In the genomic region with DNA sequence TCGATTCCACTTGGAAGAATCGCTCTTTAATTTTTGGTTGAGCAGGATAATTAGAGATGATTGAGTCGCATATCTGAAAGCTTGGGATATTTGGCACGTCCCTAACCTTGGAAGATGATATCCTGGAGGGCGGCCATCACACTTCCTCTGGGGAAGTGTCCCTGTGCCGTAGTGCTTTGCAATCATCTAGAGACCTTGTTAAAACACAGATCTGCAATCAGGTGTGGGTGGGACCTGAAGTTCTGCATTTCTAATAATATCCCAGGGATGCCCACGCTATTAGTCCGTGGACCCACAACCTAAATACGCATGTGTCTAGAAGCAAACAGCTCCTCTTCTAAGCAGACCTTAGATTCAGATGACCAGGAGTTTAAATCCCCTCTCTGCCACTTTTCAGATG, we compare ENCODE assay signal across 29 cellular contexts. TPM values are rescaled to one million over a fixed set of nuclear protein-coding genes. Genes with fewer than 3 reads are reported as not detected.
DNase-seq lines count a peak whose midpoint lies in the region; ATAC-seq and TF ChIP-seq lines count a peak whose summit lies in the region.
"Had no signal": no experiment of that assay in that cellular context is flagged by ENCODE, and none has a peak within 500 bp of the region (broad histone marks: within the 10 kb centered on the region; RNA-seq: fewer than 3 reads in every experiment).

No MANE protein-coding gene starts in this region.

- H3K4me1 ChIP-seq in heart right ventricle (peaks cover 0 to 70% (median 48%) of the 10 kb centered on the region in 9 donors), right atrium auricular region (peaks cover 0 to 29% of the 10 kb centered on the region in 2 donors), suprapubic skin (peaks cover 36% of the 10 kb centered on the region)
- H3K4me1 ChIP-seq: colonic mucosa, testis had no signal

- 45 to 52% methylated on average over 9 of the region's 9 CpGs for WGBS in heart right ventricle, 2 donors
- 78% methylated on average over 9 of the region's 9 CpGs for WGBS in suprapubic skin

- intact Hi-C loops in heart right ventricle (cut with DNase I) = loop anchor here in 4 of 10 donors (5.0 to 10.0 kb wide), 4 partner anchors 57 to 667 kb away; no protein-coding TSS in a partner anchor

- TF ChIP-seq CTCF in heart right ventricle (IDR thresholded peaks at IDR 0.05) (no peak), right atrium auricular region (IDR thresholded peaks at IDR 0.05) (no peak), SU-DHL-6 (IDR thresholded peaks at IDR 0.05; ENCODE audit: insufficient read depth, low read length, poor library complexity, severe bottlenecking) (no peak), suprapubic skin (IDR thresholded peaks at IDR 0.05) (no peak), GM13977 (IDR thresholded peaks at IDR 0.05; ENCODE audit: extremely low read depth, insufficient read depth, missing control alignments) (no peak)

- no peak for TF ChIP-seq EP300 in suprapubic skin (IDR thresholded peaks at IDR 0.05)

- peaks cover 28% of the 10 kb centered on the region for H4K20me1 ChIP-seq in SU-DHL-6 (ENCODE audit: low read depth, low read length)

- H3K27ac ChIP-seq in heart right ventricle (peak overlapping the region in 8 of 10 donors; percentile 14 to 80 (median 54)), right atrium auricular region (peak overlapping the region in 1 of 2 donors; percentile 4), SU-DHL-6 (ENCODE audit: low read depth, low read length) (peak overlapping the region; percentile 53; the same call in 1 of the 2 replicates), suprapubic skin (peak overlapping the region; percentile 4)
- H3K27ac ChIP-seq: colonic mucosa, KMS-11, lower lobe of right lung, Peyer's patch, testis, VCaP had no signal

- TF ChIP-seq POLR2A in suprapubic skin (IDR thresholded peaks at IDR 0.05) = no peak

- no peak overlapping the region for H2AFZ ChIP-seq in SU-DHL-6 (ENCODE audit: low read depth, low read length, severe bottlenecking)

- H3K36me3 ChIP-seq in heart right ventricle = no peaks in the 10 kb centered on the region
- no peaks in the 10 kb centered on the region for H3K36me3 ChIP-seq in right atrium auricular region
- H3K36me3 ChIP-seq in SU-DHL-6 (ENCODE audit: low read length) = no peaks in the 10 kb centered on the region
- H3K36me3 ChIP-seq in suprapubic skin = no peaks in the 10 kb centered on the region
- H3K36me3 ChIP-seq: colonic mucosa, lower lobe of right lung, Peyer's patch, uterus had no signal

- peak overlapping the region in 1 of 10 donors; percentile 7 for H3K4me3 ChIP-seq in heart right ventricle
- no peak overlapping the region for H3K4me3 ChIP-seq in right atrium auricular region
- no peak overlapping the region for H3K4me3 ChIP-seq in SU-DHL-6 (ENCODE audit: insufficient read depth, low read length, poor library complexity, severe bottlenecking)
- H3K4me3 ChIP-seq in suprapubic skin = no peak overlapping the region
- H3K4me3 ChIP-seq: colonic mucosa, lower lobe of right lung, Peyer's patch, testis, uterus had no signal

- peak overlapping the region; percentile 57 for H3K4me2 ChIP-seq in SU-DHL-6 (ENCODE audit: low read depth, low read length, poor library complexity, severe bottlenecking)
- H3K4me2 ChIP-seq: KMS-11 had no signal

- no peaks in the 10 kb centered on the region for H3K9me3 ChIP-seq in heart right ventricle
- no peaks in the 10 kb centered on the region for H3K9me3 ChIP-seq in right atrium auricular region
- no peaks in the 10 kb centered on the region for H3K9me3 ChIP-seq in SU-DHL-6 (ENCODE audit: insufficient read depth, low read length)
- H3K9me3 ChIP-seq in suprapubic skin = no peaks in the 10 kb centered on the region
- H3K9me3 ChIP-seq: colonic mucosa, lower lobe of right lung, Peyer's patch, testis, uterus had no signal

- H3F3A ChIP-seq in SU-DHL-6 (ENCODE audit: insufficient read depth) = peaks cover 27% of the 10 kb centered on the region

- peak in 6 of 8 donors; percentile 9 to 62 (median 51) for ATAC-seq in heart right ventricle
- ATAC-seq in HG03520 (IDR thresholded peaks at IDR 0.05; ENCODE audit: unreplicated experiment) = no peak
- ATAC-seq: lower lobe of right lung, natural killer cell had no signal

- no peak overlapping the region for H3K9ac ChIP-seq in SU-DHL-6 (ENCODE audit: low read length)
- H3K9ac ChIP-seq: KMS-11 had no signal

- DNase-seq in heart right ventricle (no peak), right atrium auricular region (ENCODE audit: low spot score) (no peak), germinal center (ENCODE audit: low spot score) (peak; percentile 48), suprapubic skin (ENCODE audit: low spot score in 2 of 2) (no peak), globus pallidus (ENCODE audit: low spot score) (no peak), GM13977 (ENCODE audit: low spot score) (no peak)
- DNase-seq: activated CD4-positive, alpha-beta T cell treated with anti-CD3 and anti-CD28 coated beads for 48 hours; activated gamma-delta T cell; activated T-cell treated with anti-CD3 and anti-CD28 coated beads, Interleukin-2, amount 50 U/mL, for 24 hours; AML-193; CD4-positive, alpha-beta memory T cell; colonic mucosa; effector memory CD4-positive, alpha-beta T cell; erythroblast; lower lobe of right lung; MM.1S; natural killer cell; NCI-H2029 treated with DMSO at 0.1 percent for 48 hours; NCI-H69; nucleus accumbens; Peyer's patch; stimulated activated naive CD4-positive, alpha-beta T cell; T1000; testis; uterus had no signal

- in situ Hi-C loops in GM13977 (cut with MboI; ENCODE audit: low pct_unique_long_range_greater_than_20kb, low sequenced_read_pairs, unreplicated experiment) = no loop called here

- no peaks in the 10 kb centered on the region for H3K9me2 ChIP-seq in SU-DHL-6 (replicated peaks; ENCODE audit: insufficient read depth, low read length)

- H3K27me3 ChIP-seq in heart right ventricle (no peaks in the 10 kb centered on the region), right atrium auricular region (no peaks in the 10 kb centered on the region), SU-DHL-6 (ENCODE audit: low read length) (no peaks in the 10 kb centered on the region), suprapubic skin (no peaks in the 10 kb centered on the region)
- H3K27me3 ChIP-seq: colonic mucosa, Peyer's patch, testis, uterus had no signal

- peaks cover 100% of the 10 kb centered on the region for H3K79me2 ChIP-seq in SU-DHL-6 (ENCODE audit: insufficient read depth, low read length)

RNA-seq across cellular contexts. Expression of gene MYO1E, which starts 20.5 kb away (rescaled TPM):
- 10 to 100 TPM; 20.6 to 75.3 (median 28.4) TPM for total RNA-seq in heart right ventricle
- 10 to 100 TPM in 1 of 2 donors, 1 to 10 TPM in 1; 9.3 to 16.5 TPM for polyA plus RNA-seq in heart right ventricle
- 10 to 100 TPM in 1 of 2 donors, 1 to 10 TPM in 1; 9.6 to 17.2 TPM for total RNA-seq in right atrium auricular region
- 100 to 1,000 TPM in 3 of 4 donors, 10 to 100 TPM in 1; 79.7 to 171 (median 144) TPM for total RNA-seq in suprapubic skin
- polyA plus RNA-seq: CD4-positive, alpha-beta memory T cell had no signal
